In genomic region chr12:89353823-89354629, GRCh38 we compare ENCODE assay signal across 8 cellular contexts. TPM values are rescaled to one million over a fixed set of nuclear protein-coding genes. Genes with fewer than 3 reads are reported as not detected.
A peak's percentile ranks its signal among the peaks of the same experiment; 100 is the strongest.
DNase-seq lines count a peak whose midpoint lies in the region; ATAC-seq and TF ChIP-seq lines count a peak whose summit lies in the region.

No MANE protein-coding gene starts in this region.

- POLR2A ChIA-PET in A673 (lab: Charles Lee; ENCODE audit: low non-redundant PET) (interaction anchor here (0.6 kb wide), 1 partner anchor 30 kb away, joined by 3 read pairs; no protein-coding TSS in a partner anchor), RWPE1 (lab: Yijun Ruan, JAX; ENCODE audit: low non-redundant PET) (interaction anchor here (0.6 kb wide), 1 partner anchor 160 kb away, joined by 3 read pairs; no protein-coding TSS in a partner anchor)

- TSS peak; percentile 3 for BruUV-seq in A673 (replicated peaks; lab: Mats Ljungman, UMichigan)

- peak overlapping the region; percentile 83 for H3K9ac ChIP-seq in HUES48 (ENCODE audit: low read depth, low read length)

- H3K9me3 Mint-ChIP-seq in osteocyte (ENCODE audit: unreplicated experiment): no peaks in the 10 kb centered on the region

- H3K36me3 ChIP-seq in A673 (ENCODE audit: insufficient read depth, low read length, poor library complexity, severe bottlenecking): peaks cover 21% of the 10 kb centered on the region
- H3K36me3 ChIP-seq in HUES48 (ENCODE audit: control insufficient read depth, insufficient read depth, low read length): peaks cover 5% of the 10 kb centered on the region
- H3K36me3 ChIP-seq in upper lobe of left lung: peaks cover 0 to 14% (median 3%) of the 10 kb centered on the region in 4 donors

- TF ChIP-seq CTCF in A673 (conservative IDR thresholded peaks at IDR 0.05; ENCODE audit: low read depth, low read length): no peak
- no peak for TF ChIP-seq CTCF in RWPE1 (conservative IDR thresholded peaks at IDR 0.05; ENCODE audit: low read depth)
- no peak for TF ChIP-seq CTCF in osteocyte (IDR thresholded peaks at IDR 0.05)
- TF ChIP-seq CTCF in upper lobe of left lung (IDR thresholded peaks at IDR 0.05): peak in 1 of 6 experiments; percentile 1

- H3K27ac ChIP-seq in A673 (ENCODE audit: low read depth, low read length, poor library complexity, severe bottlenecking) (peak overlapping the region; percentile 99), HUES48 (ENCODE audit: low read depth, low read length) (peak overlapping the region; percentile 100), RWPE1 (peak overlapping the region; percentile 100), upper lobe of left lung (peak overlapping the region; percentile 96 to 100 (median 99))

- peak; percentile 69 to 73 for ATAC-seq in upper lobe of left lung (ENCODE audit: low FRiP score in 2 of 2)

- H3K4me1 ChIP-seq in A673 (ENCODE audit: insufficient read depth, low read length, poor library complexity, severe bottlenecking) (peaks cover 37% of the 10 kb centered on the region), HUES48 (ENCODE audit: control insufficient read depth, insufficient read depth, low read length) (peaks cover 50% of the 10 kb centered on the region), upper lobe of left lung (peaks cover 8 to 53% (median 25%) of the 10 kb centered on the region in 4 donors)

- peak overlapping the region; percentile 61 for H3K4me3 ChIP-seq in A673 (ENCODE audit: low read depth, low read length, poor library complexity, severe bottlenecking)
- peak overlapping the region; percentile 73 for H3K4me3 ChIP-seq in HUES48 (ENCODE audit: low read depth, low read length)
- peak overlapping the region; percentile 60 to 85 (median 74) for H3K4me3 ChIP-seq in upper lobe of left lung

- H3K36me3 Mint-ChIP-seq in osteocyte (ENCODE audit: unreplicated experiment): peaks cover 12% of the 10 kb centered on the region

- peak overlapping the region; percentile 99 for H3K27ac Mint-ChIP-seq in osteocyte (ENCODE audit: unreplicated experiment)

- 1 to 3% methylated on average over 8 to 50 of the region's 75 CpGs for WGBS in upper lobe of left lung, 2 donors

- H3K27me3 Mint-ChIP-seq in osteocyte (ENCODE audit: unreplicated experiment): no peaks in the 10 kb centered on the region

- intact Hi-C loops in A673 (cut with micrococcal nuclease; ENCODE audit: unreplicated experiment): loop anchor here (1.0 to 2.0 kb wide), 5 partner anchors 31 to 197 kb away; no protein-coding TSS in a partner anchor
- intact Hi-C loops in head of caudate nucleus (cut with DNase I): loop anchor here (5.0 to 10.0 kb wide), 3 partner anchors 108 to 299 kb away; partner anchors contain the start of gene POC1B

- peaks cover 53% of the 10 kb centered on the region for H3K4me1 Mint-ChIP-seq in osteocyte (ENCODE audit: unreplicated experiment)

- TF ChIP-seq EP300 in upper lobe of left lung (IDR thresholded peaks at IDR 0.05): no peak

- in situ Hi-C loops in GM18951 (cut with MboI; ENCODE audit: low sequenced_read_pairs, unreplicated experiment): no loop called here

- H3K4me3 Mint-ChIP-seq in osteocyte (ENCODE audit: unreplicated experiment): peak overlapping the region; percentile 95

- peak; percentile 49 for TF ChIP-seq POLR2A in GM18951 (IDR thresholded peaks at IDR 0.05; ENCODE audit: extremely low read depth, insufficient read depth, insufficient read length)
- TF ChIP-seq POLR2A in upper lobe of left lung (IDR thresholded peaks at IDR 0.05): peak in 1 of 4 donors; percentile 77

- DNase-seq in A673 (ENCODE audit: low spot score): peak; percentile 93
- peak; percentile 83 for DNase-seq in RWPE1 (ENCODE audit: low spot score)
- peak; percentile 69 for DNase-seq in activated naive CD4-positive, alpha-beta T cell treated with anti-CD3 and anti-CD28 coated beads, Interleukin-2, amount 50 U/mL, for 16 hours
- peak in 40 of 42 donors; percentile 12 to 82 (median 60) for DNase-seq in head of caudate nucleus
- DNase-seq in osteocyte (ENCODE audit: extremely low spot score, unreplicated experiment): peak; percentile 88
- peak; percentile 81 to 98 for DNase-seq in upper lobe of left lung

- no peaks in the 10 kb centered on the region for H3K9me3 ChIP-seq in A673 (ENCODE audit: low read depth, low read length, poor library complexity, severe bottlenecking)
- H3K9me3 ChIP-seq in HUES48 (ENCODE audit: control insufficient read depth, insufficient read depth, low read length): no peaks in the 10 kb centered on the region
- H3K9me3 ChIP-seq in upper lobe of left lung: no peaks in the 10 kb centered on the region

- CTCF ChIA-PET in A673 (lab: Charles Lee): interaction anchor here (0.6 kb wide), 1 partner anchor 106 kb away, joined by 6 read pairs; no protein-coding TSS in a partner anchor
- CTCF ChIA-PET in RWPE1 (lab: Yijun Ruan, JAX): interaction anchor here (0.6 to 0.9 kb wide), 3 partner anchors 50 to 330 kb away, joined by 3 to 4 read pairs (median 3); no protein-coding TSS in a partner anchor

- no peaks in the 10 kb centered on the region for H3K27me3 ChIP-seq in A673 (replicated peaks; ENCODE audit: insufficient read depth, low read depth, low read length, poor library complexity)
- peaks cover 73% of the 10 kb centered on the region for H3K27me3 ChIP-seq in HUES48 (ENCODE audit: control insufficient read depth, insufficient read depth, low read length)
- no peaks in the 10 kb centered on the region for H3K27me3 ChIP-seq in upper lobe of left lung

RNA-seq across cellular contexts. Expression of gene DUSP6, which starts 1.7 kb away (rescaled TPM):
- total RNA-seq in A673 (2021): 207 and 226 TPM in 2 replicates
- 30.2 and 55.1 TPM in 2 replicates for total RNA-seq in osteocyte
- total RNA-seq in upper lobe of left lung: 100 to 1,000 TPM in 2 of 6 donors, 10 to 100 TPM in 4; 18.4 to 236 (median 86.0) TPM

Comparison
In these comparisons a context has a peak if more than half of its experiments do, and no peak if none do; other contexts are left out.
1. Peak in every context shown above with its lines: DNase-seq, ATAC-seq, H3K4me3 ChIP-seq and H3K27ac ChIP-seq.